In genomic region chr2:102451968-102452367, GRCh38 we compare ENCODE assay signal across 25 cellular contexts. TPM values are rescaled to one million over a fixed set of nuclear protein-coding genes. Genes with fewer than 3 reads are reported as not detected.
"Had no signal": no experiment of that assay in that cellular context is flagged by ENCODE, and none has a peak within 500 bp of the region (broad histone marks: within the 10 kb centered on the region; RNA-seq: fewer than 3 reads in every experiment).

No MANE protein-coding gene starts in this region.

- H3K27ac Mint-ChIP-seq: activated B cell treated with CpG ODN at 0.5 μM for 24 hours; activated CD8-positive, alpha-beta T cell treated with anti-CD3 and anti-CD28 coated beads for 36 hours; activated naive CD4-positive, alpha-beta T cell treated with anti-CD3 and anti-CD28 coated beads for 36 hours; activated naive CD8-positive, alpha-beta T cell treated with anti-CD3 and anti-CD28 coated beads, Interleukin-2, amount 50 U/mL, for 24 hours; activated T-helper 2 cell treated with anti-CD3 and anti-CD28 coated beads, Interferon-gamma antibody, Interleukin-2, Interleukin-4, amounts not matched to agents 10 μg/mL and 5 μg/mL and 100 μg/mL, durations not matched to agents 14 hours and 24 hours and 36 hours; nephron; T-helper 2 cell treated with Interferon-gamma antibody and Interleukin-4, amounts not matched to agents 5 μg/mL and 100 μg/mL, for 36 hours had no signal

- H3K9me3 Mint-ChIP-seq: activated CD8-positive, alpha-beta T cell treated with anti-CD3 and anti-CD28 coated beads for 36 hours; T-helper 2 cell treated with Interferon-gamma antibody and Interleukin-4, amounts not matched to agents 5 μg/mL and 100 μg/mL, for 36 hours had no signal

- H3K9me3 ChIP-seq: thyroid gland had no signal

- ATAC-seq: activated CD8-positive, alpha-beta T cell treated with anti-CD3 and anti-CD28 coated beads for 36 hours; activated naive CD8-positive, alpha-beta T cell treated with anti-CD3 and anti-CD28 coated beads, Interleukin-2, amount 50 U/mL, for 24 hours had no signal

- H3K4me2 ChIP-seq: SK-N-SH had no signal

- H3K4me1 Mint-ChIP-seq: activated B cell treated with CpG ODN at 0.5 μM for 24 hours, nephron had no signal

- H3K4me3 ChIP-seq: right atrium auricular region, thyroid gland had no signal

- DNase-seq: activated B cell treated with CpG ODN at 0.5 μM for 24 hours; activated CD4-positive, alpha-beta T cell treated with anti-CD3 and anti-CD28 coated beads for 4 hours; activated CD8-positive, alpha-beta T cell treated with anti-CD3 and anti-CD28 coated beads for 36 hours; activated naive CD4-positive, alpha-beta T cell treated with anti-CD3 and anti-CD28 coated beads for 36 hours; activated naive CD8-positive, alpha-beta T cell treated with anti-CD3 and anti-CD28 coated beads, Interleukin-2, amount 50 U/mL, for 24 hours; activated T-cell treated with anti-CD3 and anti-CD28 coated beads, Interleukin-2, amount 50 U/mL, for 1 hour; anterior cingulate cortex; brain microvascular endothelial cell; effector CD8-positive, alpha-beta T cell; foreskin melanocyte; immature natural killer cell; mesenchymal stem cell; nucleus accumbens; SK-N-SH; stimulated activated CD4-positive, alpha-beta T cell treated with anti-CD3 and anti-CD28 coated beads, Interleukin-2, amount 100 ng/mL, for 24 hours; stimulated activated naive CD4-positive, alpha-beta T cell treated with Interleukin-2 at 50 U/mL for 16 hours; thyroid gland had no signal

- H3K9ac ChIP-seq: SK-N-SH had no signal

- H3K27me3 ChIP-seq: brain microvascular endothelial cell, right atrium auricular region, thyroid gland had no signal

- H3K4me1 ChIP-seq: right atrium auricular region, thyroid gland had no signal

- H3K27ac ChIP-seq: brain microvascular endothelial cell, right atrium auricular region, thyroid gland had no signal

- FAIRE-seq: TTC549 had no signal

- H3K36me3 ChIP-seq: brain microvascular endothelial cell, right atrium auricular region, thyroid gland had no signal

- H3K4me3 Mint-ChIP-seq: activated B cell treated with CpG ODN at 0.5 μM for 24 hours; activated CD8-positive, alpha-beta T cell treated with anti-CD3 and anti-CD28 coated beads for 36 hours; activated naive CD4-positive, alpha-beta T cell treated with anti-CD3 and anti-CD28 coated beads for 36 hours; activated naive CD8-positive, alpha-beta T cell treated with anti-CD3 and anti-CD28 coated beads, Interleukin-2, amount 50 U/mL, for 24 hours; immature natural killer cell; nephron; T-helper 2 cell treated with Interferon-gamma antibody and Interleukin-4, amounts not matched to agents 5 μg/mL and 100 μg/mL, for 36 hours had no signal

RNA-seq across cellular contexts. Expression of gene SLC9A4, which starts 21.1 kb away (rescaled TPM):
- total RNA-seq: fibroblast of lung, right atrium auricular region, skeletal muscle tissue, subcutaneous adipose tissue, thyroid gland had no signal
- polyA plus RNA-seq: fibroblast of lung, immature natural killer cell had no signal

RNA-seq across cellular contexts. Expression of gene IL18RAP, which starts 29.0 kb away (rescaled TPM):
- total RNA-seq: fibroblast of lung had no signal
- polyA plus RNA-seq: fibroblast of lung, SK-N-SH had no signal
